8 cellular contexts compared by ENCODE assay signal in genomic region chrX:101408530-101408836, GRCh38. TPM values are rescaled to one million over a fixed set of nuclear protein-coding genes. Genes with fewer than 3 reads are reported as not detected.
DNase-seq lines count a peak whose midpoint lies in the region; ATAC-seq, FAIRE-seq and TF ChIP-seq lines count a peak whose summit lies in the region.

No MANE protein-coding gene starts in this region.

- H3K36me3 ChIP-seq in NT2/D1 (ENCODE audit: insufficient read depth, insufficient read length, low read length) (peaks cover 26% of the 10 kb centered on the region), ovary (no peaks in the 10 kb centered on the region)

- ATAC-seq in GM19455 (IDR thresholded peaks at IDR 0.05; ENCODE audit: unreplicated experiment): peak; percentile 28
- ATAC-seq in HG02763 (IDR thresholded peaks at IDR 0.05; ENCODE audit: unreplicated experiment): no peak
- ATAC-seq in HG02852 (IDR thresholded peaks at IDR 0.05; ENCODE audit: unreplicated experiment): no peak

- peak overlapping the region; percentile 64 for H3K4me3 ChIP-seq in NT2/D1 (ENCODE audit: insufficient read length, low read depth)
- H3K4me3 ChIP-seq in ovary: peak overlapping the region; percentile 55

- no peak for FAIRE-seq in RCC 7860 (lab: Jason Lieb, UNC)

- no peak for TF ChIP-seq POLR2A in ovary (IDR thresholded peaks at IDR 0.05)

- H3K27me3 ChIP-seq in NT2/D1 (ENCODE audit: insufficient read depth, insufficient read length) (no peaks in the 10 kb centered on the region), ovary (no peaks in the 10 kb centered on the region)

- TF ChIP-seq EP300 in ovary (IDR thresholded peaks at IDR 0.05): no peak

- intact Hi-C loops in ovary (cut with DNase I): no loop called here

- H3K9ac ChIP-seq in NT2/D1 (ENCODE audit: insufficient read length, low read depth): peak overlapping the region; percentile 89

- DNase-seq in NT2/D1 (ENCODE audit: low read depth, low spot score): no peak
- DNase-seq in epithelial cell of prostate (ENCODE audit: low read depth, low spot score): no peak
- no peak for DNase-seq in ovary
- DNase-seq in RCC 7860 (ENCODE audit: low spot score): no peak
- no peak for DNase-seq in effector CD4-positive, alpha-beta T cell

- no peaks in the 10 kb centered on the region for H3K9me3 ChIP-seq in NT2/D1 (ENCODE audit: insufficient read depth, low read length)
- no peaks in the 10 kb centered on the region for H3K9me3 ChIP-seq in ovary

- H3K4me1 ChIP-seq in NT2/D1 (ENCODE audit: insufficient read depth, insufficient read length) (no peaks in the 10 kb centered on the region), ovary (ENCODE audit: insufficient read depth) (peaks cover 1% of the 10 kb centered on the region)

- peak in 1 of 3 donors; percentile 29 for TF ChIP-seq CTCF in ovary (IDR thresholded peaks at IDR 0.05)

- WGBS in ovary, 3 donors: 23 to 37% (median 37%) methylated on average over 8 of the region's 8 CpGs

- H3K27ac ChIP-seq in epithelial cell of prostate (peak overlapping the region; percentile 81), ovary (peak overlapping the region; percentile 87 to 90)

RNA-seq across cellular contexts. Expression of gene HNRNPH2, which starts 0.5 kb away (rescaled TPM):
- total RNA-seq in ovary: 10 to 100 TPM; 46.4 to 79.6 (median 63.3) TPM
- polyA plus RNA-seq in ovary: 10 to 100 TPM; 52.9 to 73.1 TPM

RNA-seq across cellular contexts. Expression of gene GLA, which starts 0.8 kb away (rescaled TPM):
- total RNA-seq in ovary: 10 to 100 TPM; 10.1 to 21.5 (median 15.8) TPM
- polyA plus RNA-seq in ovary: 10 to 100 TPM; 17.0 to 29.9 TPM

RNA-seq across cellular contexts. Expression of gene RPL36A, which starts 17.7 kb away (rescaled TPM):
- 1,000 to 10,000 TPM in 1 of 7 donors, 100 to 1,000 TPM in 6; 405 to 2,882 (median 518) TPM for total RNA-seq in ovary
- 1,000 to 10,000 TPM; 3,045 to 5,275 TPM for polyA plus RNA-seq in ovary

RNA-seq across cellular contexts. Expression of gene BTK, which starts 22.5 kb away (rescaled TPM):
- total RNA-seq in ovary: 1 to 10 TPM in 5 of 7 donors, under 1 TPM in 2; 0.81 to 4.3 (median 1.3) TPM
- 1 to 10 TPM in 1 of 2 donors, under 1 TPM in 1; 0.81 to 7.5 TPM for polyA plus RNA-seq in ovary

RNA-seq across cellular contexts. Expression of gene TIMM8A, which starts 59.9 kb away (rescaled TPM):
- 10 to 100 TPM in 3 of 7 donors, 1 to 10 TPM in 4; 4.7 to 13.3 (median 10.0) TPM for total RNA-seq in ovary
- polyA plus RNA-seq in ovary: 1 to 10 TPM; 6.0 to 7.0 TPM
